Comparison of ENCODE assay signal across 21 cellular contexts in genomic region chr6:144467921-144468320, GRCh38.
DNase-seq lines count a peak whose midpoint lies in the region; ATAC-seq and TF ChIP-seq lines count a peak whose summit lies in the region.
"Had no signal": no experiment of that assay in that cellular context is flagged by ENCODE, and none has a peak within 500 bp of the region (broad histone marks: within the 10 kb centered on the region; RNA-seq: fewer than 3 reads in every experiment).

No MANE protein-coding gene starts in this region.

- TF ChIP-seq EP300 in SK-N-SH (IDR thresholded peaks at IDR 0.05; ENCODE audit: borderline replicate concordance in 1 of 2, low read depth in 1 of 2, low read length in 1 of 2) = no peak

- no peak overlapping the region for H2AK5ac ChIP-seq in mesendoderm (ENCODE audit: low read length)

- CTCF ChIA-PET in SK-N-SH (lab: Yijun Ruan, JAX) = interaction anchor here (0.8 kb wide), 1 partner anchor 8 kb away, joined by 3 read pairs; no protein-coding TSS in a partner anchor

- WGBS in mesendoderm (ENCODE audit: extremely low coverage, insufficient coverage, low lambda C conversion rate) = no CpG with 5 or more reads among the region's 2 CpGs
- WGBS in thyroid gland, 2 donors = 66 to 69% methylated on average over 2 of the region's 2 CpGs
- 24% methylated on average over 2 of the region's 2 CpGs for WGBS in SK-N-SH (ENCODE audit: low lambda C conversion rate)

- H3K9me3 ChIP-seq in thyroid gland (no peaks in the 10 kb centered on the region), MM.1S (replicated peaks; ENCODE audit: insufficient read depth, low read length) (no peaks in the 10 kb centered on the region), SK-N-SH (no peaks in the 10 kb centered on the region)
- H3K9me3 ChIP-seq: body of pancreas, esophagus squamous epithelium, gastrocnemius medialis, MG63, ovary had no signal

- H3K4ac ChIP-seq in mesendoderm (ENCODE audit: low read depth, low read length) = no peak overlapping the region

- peaks cover 32% of the 10 kb centered on the region for H3K4me1 Mint-ChIP-seq in activated naive CD4-positive, alpha-beta T cell treated with anti-CD3 and anti-CD28 coated beads, Interleukin-2, amount 50 U/mL, for 24 hours
- H3K4me1 Mint-ChIP-seq in activated naive CD8-positive, alpha-beta T cell treated with anti-CD3 and anti-CD28 coated beads, Interleukin-2, amount 10 ng/mL, durations not matched to agents 7 days and 5 days = peaks cover 21% of the 10 kb centered on the region

- peak overlapping the region; percentile 95 for H3K27ac Mint-ChIP-seq in activated naive CD4-positive, alpha-beta T cell treated with anti-CD3 and anti-CD28 coated beads, Interleukin-2, amount 50 U/mL, for 24 hours
- H3K27ac Mint-ChIP-seq in activated naive CD8-positive, alpha-beta T cell treated with anti-CD3 and anti-CD28 coated beads, Interleukin-2, amount 10 ng/mL, durations not matched to agents 7 days and 5 days = peak overlapping the region; percentile 62

- H3K9me3 Mint-ChIP-seq in activated naive CD4-positive, alpha-beta T cell treated with anti-CD3 and anti-CD28 coated beads, Interleukin-2, amount 50 U/mL, for 24 hours = no peaks in the 10 kb centered on the region
- no peaks in the 10 kb centered on the region for H3K9me3 Mint-ChIP-seq in activated naive CD8-positive, alpha-beta T cell treated with anti-CD3 and anti-CD28 coated beads, Interleukin-2, amount 10 ng/mL, durations not matched to agents 7 days and 5 days

- H3K4me3 ChIP-seq in mesendoderm (ENCODE audit: low read length) = no peak overlapping the region
- no peak overlapping the region for H3K4me3 ChIP-seq in thyroid gland (replicated peaks in 1 of 3)
- no peak overlapping the region for H3K4me3 ChIP-seq in MM.1S (ENCODE audit: low read length)
- no peak overlapping the region for H3K4me3 ChIP-seq in SK-N-SH (ENCODE audit: low read depth in 2 of 2, low read length in 1 of 2)
- H3K4me3 ChIP-seq: body of pancreas, esophagus squamous epithelium, gastrocnemius medialis, MG63, ovary had no signal

- H3F3A ChIP-seq in MM.1S (ENCODE audit: insufficient read depth, low read length) = no peaks in the 10 kb centered on the region
- no peaks in the 10 kb centered on the region for H3F3A ChIP-seq in SK-N-SH (replicated peaks; ENCODE audit: insufficient read depth)

- ATAC-seq in activated naive CD8-positive, alpha-beta T cell treated with anti-CD3 and anti-CD28 coated beads, Interleukin-2, amount 10 ng/mL, durations not matched to agents 7 days and 5 days (ENCODE audit: low read depth) = no peak
- no peak for ATAC-seq in HG03439 (IDR thresholded peaks at IDR 0.05; ENCODE audit: unreplicated experiment)
- ATAC-seq: body of pancreas, gastrocnemius medialis, sciatic nerve had no signal

- no peak overlapping the region for H3K56ac ChIP-seq in mesendoderm (ENCODE audit: low read length)

- DNase-seq in activated naive CD4-positive, alpha-beta T cell treated with anti-CD3 and anti-CD28 coated beads, Interleukin-2, amount 50 U/mL, for 16 hours = no peak
- DNase-seq in activated naive CD8-positive, alpha-beta T cell treated with anti-CD3 and anti-CD28 coated beads, Interleukin-2, amount 10 ng/mL, durations not matched to agents 7 days and 5 days = no peak
- peak; percentile 58 for DNase-seq in mesendoderm
- DNase-seq in thyroid gland = no peak
- no peak for DNase-seq in MM.1S
- DNase-seq in SK-N-SH = no peak
- DNase-seq: activated CD4-positive, alpha-beta T cell treated with anti-CD3 and anti-CD28 coated beads, Interleukin-2, amount 50 U/mL, for 4 hours; activated naive CD4-positive, alpha-beta T cell treated with Interleukin-2 at 50 U/mL for 16 hours; activated T-cell treated with anti-CD3 and anti-CD28 coated beads for 4 hours; body of pancreas; esophagus squamous epithelium; gastrocnemius medialis; H9; IMR-90; MG63; NCI-H1436 treated with DMSO at 0.1 percent for 48 hours; ovary had no signal

- H3K36me3 ChIP-seq in mesendoderm (ENCODE audit: control insufficient read depth, insufficient read depth, low read length) = no peaks in the 10 kb centered on the region
- peaks cover 5 to 9% of the 10 kb centered on the region in 2 donors for H3K36me3 ChIP-seq in thyroid gland
- no peaks in the 10 kb centered on the region for H3K36me3 ChIP-seq in MM.1S (replicated peaks; ENCODE audit: insufficient read depth, low read length)
- no peaks in the 10 kb centered on the region for H3K36me3 ChIP-seq in SK-N-SH (replicated peaks in 1 of 2; ENCODE audit: control insufficient read depth in 1 of 2, insufficient read depth in 2 of 2, low read length in 1 of 2)
- H3K36me3 ChIP-seq: ovary, WERI-Rb-1 had no signal

- TF ChIP-seq CTCF in thyroid gland (IDR thresholded peaks at IDR 0.05) (no peak), MM.1S (IDR thresholded peaks at IDR 0.05; ENCODE audit: low read length) (no peak), SK-N-SH (IDR thresholded peaks at IDR 0.05) (no peak)

- no peak for TF ChIP-seq RAD21 in SK-N-SH (IDR thresholded peaks at IDR 0.05; ENCODE audit: low read length)

- no peaks in the 10 kb centered on the region for H3K27me3 ChIP-seq in mesendoderm (ENCODE audit: insufficient read depth, low read length, poor library complexity)
- H3K27me3 ChIP-seq in thyroid gland = no peaks in the 10 kb centered on the region
- H3K27me3 ChIP-seq in MM.1S (replicated peaks; ENCODE audit: insufficient read depth, low read length) = no peaks in the 10 kb centered on the region
- H3K27me3 ChIP-seq in SK-N-SH (ENCODE audit: insufficient read depth) = no peaks in the 10 kb centered on the region
- H3K27me3 ChIP-seq: body of pancreas, esophagus squamous epithelium, gastrocnemius medialis, MG63, ovary had no signal

- H3K79me2 ChIP-seq in mesendoderm (ENCODE audit: control insufficient read depth, insufficient read depth, low read length) = no peaks in the 10 kb centered on the region
- no peaks in the 10 kb centered on the region for H3K79me2 ChIP-seq in MM.1S (ENCODE audit: low read length)
- no peaks in the 10 kb centered on the region for H3K79me2 ChIP-seq in SK-N-SH (ENCODE audit: insufficient read depth)

- no peak overlapping the region for H2BK15ac ChIP-seq in mesendoderm (replicated peaks; ENCODE audit: low read depth)

- POLR2A ChIA-PET in activated naive CD8-positive, alpha-beta T cell treated with anti-CD3 and anti-CD28 coated beads, Interleukin-2, amount 10 ng/mL, durations not matched to agents 7 days and 5 days (lab: Charles Lee) = interaction anchor here (1.2 kb wide), 1 partner anchor 12 kb away, joined by 3 read pairs; no protein-coding TSS in a partner anchor
- POLR2A ChIA-PET in SK-N-SH (lab: Yijun Ruan, JAX) = no interaction called here

- H4K20me1 ChIP-seq in MM.1S (ENCODE audit: insufficient read depth, low read length) = no peaks in the 10 kb centered on the region
- H4K20me1 ChIP-seq in SK-N-SH (ENCODE audit: insufficient read depth) = no peaks in the 10 kb centered on the region

- no peaks in the 10 kb centered on the region for H3K9me2 ChIP-seq in MM.1S (replicated peaks; ENCODE audit: insufficient read depth, low read length)
- H3K9me2 ChIP-seq in SK-N-SH = no peaks in the 10 kb centered on the region

- no peak overlapping the region for H3K27ac ChIP-seq in mesendoderm (ENCODE audit: low read depth, low read length)
- peak overlapping the region in 2 of 3 donors; percentile 60 to 62 for H3K27ac ChIP-seq in thyroid gland
- no peak overlapping the region for H3K27ac ChIP-seq in MM.1S (ENCODE audit: low read length)
- H3K27ac ChIP-seq in SK-N-SH (ENCODE audit: low read depth in 2 of 2, low read length in 1 of 2) = no peak overlapping the region
- H3K27ac ChIP-seq: body of pancreas, esophagus squamous epithelium, gastrocnemius medialis, ovary, WERI-Rb-1 had no signal

- no peak for TF ChIP-seq POLR2A in thyroid gland (IDR thresholded peaks at IDR 0.05)

- H4K5ac ChIP-seq in mesendoderm (ENCODE audit: low read length) = no peak overlapping the region

- H3K18ac ChIP-seq in mesendoderm (ENCODE audit: low read length) = no peak overlapping the region

- H2BK120ac ChIP-seq in mesendoderm (ENCODE audit: low read depth, low read length) = no peak overlapping the region

- no peak overlapping the region for H3K4me2 ChIP-seq in mesendoderm (ENCODE audit: low read length)
- H3K4me2 ChIP-seq in MM.1S (ENCODE audit: low read depth, low read length) = no peak overlapping the region
- H3K4me2 ChIP-seq in SK-N-SH = no peak overlapping the region

- peak overlapping the region; percentile 19 for H3K4me3 Mint-ChIP-seq in activated naive CD4-positive, alpha-beta T cell treated with anti-CD3 and anti-CD28 coated beads, Interleukin-2, amount 50 U/mL, for 24 hours
- H3K4me3 Mint-ChIP-seq in activated naive CD8-positive, alpha-beta T cell treated with anti-CD3 and anti-CD28 coated beads, Interleukin-2, amount 10 ng/mL, durations not matched to agents 7 days and 5 days = no peak overlapping the region
- H3K4me3 Mint-ChIP-seq: H9 had no signal

- H3K79me1 ChIP-seq in mesendoderm (ENCODE audit: low read length) = no peaks in the 10 kb centered on the region

- H3K9ac ChIP-seq in mesendoderm (ENCODE audit: low read length) = no peak overlapping the region
- no peak overlapping the region for H3K9ac ChIP-seq in MM.1S (ENCODE audit: low read length)
- no peak overlapping the region for H3K9ac ChIP-seq in SK-N-SH

- H3K23ac ChIP-seq in mesendoderm (ENCODE audit: low read length) = no peak overlapping the region

- H2BK5ac ChIP-seq in mesendoderm (ENCODE audit: low read length) = no peak overlapping the region

- H3K27me3 Mint-ChIP-seq in activated naive CD4-positive, alpha-beta T cell treated with anti-CD3 and anti-CD28 coated beads, Interleukin-2, amount 50 U/mL, for 24 hours = no peaks in the 10 kb centered on the region
- no peaks in the 10 kb centered on the region for H3K27me3 Mint-ChIP-seq in activated naive CD8-positive, alpha-beta T cell treated with anti-CD3 and anti-CD28 coated beads, Interleukin-2, amount 10 ng/mL, durations not matched to agents 7 days and 5 days

- H4K8ac ChIP-seq in mesendoderm (ENCODE audit: low read depth, low read length) = no peak overlapping the region

- H3K4me1 ChIP-seq in mesendoderm (ENCODE audit: control insufficient read depth, low read depth, low read length) (peaks cover 5% of the 10 kb centered on the region), thyroid gland (peaks cover 27 to 40% of the 10 kb centered on the region in 2 donors), MM.1S (ENCODE audit: low read length) (peaks cover 7% of the 10 kb centered on the region; the same call in 1 of the 2 replicates), SK-N-SH (ENCODE audit: control insufficient read depth in 1 of 2, insufficient read depth in 2 of 2, low read depth in 1 of 2, low read length in 1 of 2) (peaks cover 0 to 4% of the 10 kb centered on the region in 2 experiments; a peak in 2 of 4 replicates)
- H3K4me1 ChIP-seq: gastrocnemius medialis had no signal

- H3K36me3 Mint-ChIP-seq in activated naive CD4-positive, alpha-beta T cell treated with anti-CD3 and anti-CD28 coated beads, Interleukin-2, amount 50 U/mL, for 24 hours = peaks cover 18% of the 10 kb centered on the region
- peaks cover 54% of the 10 kb centered on the region for H3K36me3 Mint-ChIP-seq in activated naive CD8-positive, alpha-beta T cell treated with anti-CD3 and anti-CD28 coated beads, Interleukin-2, amount 10 ng/mL, durations not matched to agents 7 days and 5 days

- H2AFZ ChIP-seq in MM.1S (ENCODE audit: low read length) (no peak overlapping the region), SK-N-SH (ENCODE audit: low read depth) (no peak overlapping the region)

- intact Hi-C loops in thyroid gland (cut with DNase I) = no loop called here

TF ChIP-seq in SK-N-SH, 30 proteins besides CTCF, POLR2A, EP300 and RAD21 (continues in another document):
- TF ChIP-seq JUND (IDR thresholded peaks at IDR 0.05) = no peak

Comparison
In these comparisons a context has a peak if more than half of its experiments do, and no peak if none do; other contexts are left out.
1. H3K27ac ChIP-seq: peak in thyroid gland (2 of 3); none in mesendoderm (single experiment), MM.1S (single experiment) and SK-N-SH (0 of 2).